ENCODE assay signal across 13 cellular contexts in genomic region chr4:123340381-123340701, GRCh38. TPM values are rescaled to one million over a fixed set of nuclear protein-coding genes. Genes with fewer than 3 reads are reported as not detected.
A peak's percentile ranks its signal among the peaks of the same experiment; 100 is the strongest.
DNase-seq lines count a peak whose midpoint lies in the region; ATAC-seq, FAIRE-seq and TF ChIP-seq lines count a peak whose summit lies in the region.
"Had no signal": no experiment of that assay in that cellular context is flagged by ENCODE, and none has a peak within 500 bp of the region (broad histone marks: within the 10 kb centered on the region; RNA-seq: fewer than 3 reads in every experiment).

No MANE protein-coding gene starts in this region.

- H3K36me3 Mint-ChIP-seq in activated CD4-positive, alpha-beta T cell treated with anti-CD3 and anti-CD28 coated beads for 36 hours (ENCODE audit: low read depth): no peaks in the 10 kb centered on the region
- H3K36me3 Mint-ChIP-seq: CD4-positive, CD25-positive, alpha-beta regulatory T cell had no signal

- no peaks in the 10 kb centered on the region for H4K20me1 ChIP-seq in keratinocyte (ENCODE audit: control insufficient read depth, extremely low read depth, insufficient read depth, low read length)

- H3K9me3 ChIP-seq in keratinocyte (ENCODE audit: control insufficient read depth, low read depth, low read length): no peaks in the 10 kb centered on the region

- ATAC-seq in GM18867 (IDR thresholded peaks at IDR 0.05; ENCODE audit: unreplicated experiment): no peak
- no peak for ATAC-seq in activated CD4-positive, alpha-beta T cell treated with anti-CD3 and anti-CD28 coated beads for 36 hours
- no peak for ATAC-seq in HG02588 (IDR thresholded peaks at IDR 0.05; ENCODE audit: unreplicated experiment)
- ATAC-seq: effector memory CD8-positive, alpha-beta T cell; natural killer cell had no signal

- no peak overlapping the region for H3K27ac Mint-ChIP-seq in activated CD4-positive, alpha-beta T cell treated with anti-CD3 and anti-CD28 coated beads for 36 hours
- H3K27ac Mint-ChIP-seq: activated CD4-positive, alpha-beta memory T cell treated with anti-CD3 and anti-CD28 coated beads, Interleukin-2, amount 10 ng/mL, durations not matched to agents 7 days and 5 days; effector memory CD8-positive, alpha-beta T cell; natural killer cell had no signal

- H3K27me3 Mint-ChIP-seq in activated CD4-positive, alpha-beta T cell treated with anti-CD3 and anti-CD28 coated beads for 36 hours: peaks cover 8% of the 10 kb centered on the region

- H3K9me3 Mint-ChIP-seq in activated CD4-positive, alpha-beta T cell treated with anti-CD3 and anti-CD28 coated beads for 36 hours (ENCODE audit: low read depth): peaks cover under 1% of the 10 kb centered on the region
- H3K9me3 Mint-ChIP-seq: activated CD4-positive, alpha-beta memory T cell treated with anti-CD3 and anti-CD28 coated beads, Interleukin-2, amount 10 ng/mL, durations not matched to agents 7 days and 5 days; effector memory CD8-positive, alpha-beta T cell had no signal

- no peaks in the 10 kb centered on the region for H3K4me1 Mint-ChIP-seq in activated CD4-positive, alpha-beta T cell treated with anti-CD3 and anti-CD28 coated beads for 36 hours
- H3K4me1 Mint-ChIP-seq: activated CD4-positive, alpha-beta memory T cell treated with anti-CD3 and anti-CD28 coated beads, Interleukin-2, amount 10 ng/mL, durations not matched to agents 7 days and 5 days; CD4-positive, CD25-positive, alpha-beta regulatory T cell; natural killer cell had no signal

- H3K27me3 ChIP-seq in ACC112 (ENCODE audit: insufficient read depth, low read length) (no peaks in the 10 kb centered on the region), keratinocyte (ENCODE audit: control insufficient read depth, extremely low read depth, insufficient read depth, low read length) (no peaks in the 10 kb centered on the region)

- in situ Hi-C loops in astrocyte of the spinal cord (cut with HindIII; ENCODE audit: low sequenced_read_pairs): no loop called here

- DNase-seq in HT-29 (ENCODE audit: low spot score) (peak; percentile 68), astrocyte of the spinal cord (ENCODE audit: low read depth, low spot score) (peak; percentile 91), keratinocyte (ENCODE audit: low read depth, low spot score) (no peak), NCI-H1694 treated with DMSO at 0.1 percent for 48 hours (lab: John Stamatoyannopoulos, UW) (no peak)
- no peak for DNase-seq in activated CD4-positive, alpha-beta T cell treated with anti-CD3 and anti-CD28 coated beads for 36 hours
- DNase-seq: activated CD4-positive, alpha-beta memory T cell treated with anti-CD3 and anti-CD28 coated beads, Interleukin-2, amount 10 ng/mL, durations not matched to agents 7 days and 5 days; CD4-positive, CD25-positive, alpha-beta regulatory T cell; effector memory CD8-positive, alpha-beta T cell; natural killer cell had no signal

- H3K4me1 ChIP-seq in ACC112 (ENCODE audit: control insufficient read depth, insufficient read depth, low read length, unreplicated experiment): peaks cover 15% of the 10 kb centered on the region
- peaks cover 11% of the 10 kb centered on the region for H3K4me1 ChIP-seq in keratinocyte (ENCODE audit: control insufficient read depth, extremely low read depth, insufficient read depth, low read length)

- H3K4me2 ChIP-seq in keratinocyte (ENCODE audit: control insufficient read depth, extremely low read depth, insufficient read depth, low read depth, low read length): no peak overlapping the region

- TF ChIP-seq CTCF in astrocyte of the spinal cord (IDR thresholded peaks at IDR 0.05; ENCODE audit: low read depth, low read length) (no peak), keratinocyte (optimal IDR thresholded peaks at IDR 0.05 in 1 of 3, IDR thresholded peaks at IDR 0.05 in 1 of 3, conservative IDR thresholded peaks at IDR 0.05 in 1 of 3; ENCODE audit: extremely low read depth in 1 of 3, insufficient read depth in 2 of 3, low read length in 3 of 3) (no peak)

- CTCF ChIA-PET in activated CD4-positive, alpha-beta T cell treated with anti-CD3 and anti-CD28 coated beads for 36 hours (lab: Charles Lee): no interaction called here

- POLR2A ChIA-PET in activated CD4-positive, alpha-beta T cell treated with anti-CD3 and anti-CD28 coated beads for 36 hours (lab: Charles Lee): interaction anchor here (0.6 kb wide), 1 partner anchor 204 kb away, joined by 4 read pairs; no protein-coding TSS in a partner anchor

- peak; percentile 53 for FAIRE-seq in keratinocyte (lab: Jason Lieb, UNC)

- dilution Hi-C loops in keratinocyte (cut with MboI; ENCODE audit: extremely low pct_ligation_motif_present, low sequenced_read_pairs): no loop called here

- H3K27ac ChIP-seq in ACC112 (ENCODE audit: low read depth, low read length) (peak overlapping the region; percentile 80), keratinocyte (ENCODE audit: control insufficient read depth, insufficient read depth, low read length) (peak overlapping the region; percentile 5)
- H3K27ac ChIP-seq: HL-60 had no signal

- peak overlapping the region; percentile 13; the same call in 1 of the 2 replicates for H3K4me3 ChIP-seq in ACC112 (ENCODE audit: low read depth, low read length)
- no peak overlapping the region for H3K4me3 ChIP-seq in astrocyte of the spinal cord (ENCODE audit: low read depth, low read length)
- no peak overlapping the region for H3K4me3 ChIP-seq in keratinocyte (ENCODE audit: control insufficient read depth in 2 of 3, extremely low read depth in 1 of 3, insufficient read depth in 2 of 3, low read depth in 1 of 3, low read length in 3 of 3)

- H3K79me2 ChIP-seq in ACC112 (ENCODE audit: control insufficient read depth, insufficient read depth, low read length, unreplicated experiment) (no peaks in the 10 kb centered on the region), keratinocyte (ENCODE audit: control insufficient read depth, insufficient read depth, low read length) (no peaks in the 10 kb centered on the region)

- intact Hi-C loops in activated CD4-positive, alpha-beta T cell treated with anti-CD3 and anti-CD28 coated beads for 36 hours (cut with DNase I, micrococcal nuclease): no loop called here

- no peaks in the 10 kb centered on the region for H3K9me1 ChIP-seq in keratinocyte (ENCODE audit: control insufficient read depth, extremely low read depth, insufficient read depth, low read length)

- H3K9ac ChIP-seq in keratinocyte (ENCODE audit: control insufficient read depth, extremely low read depth, insufficient read depth, low read length): no peak overlapping the region

- H3K4me3 Mint-ChIP-seq in activated CD4-positive, alpha-beta T cell treated with anti-CD3 and anti-CD28 coated beads for 36 hours: no peak overlapping the region
- H3K4me3 Mint-ChIP-seq: activated CD4-positive, alpha-beta memory T cell treated with anti-CD3 and anti-CD28 coated beads, Interleukin-2, amount 10 ng/mL, durations not matched to agents 7 days and 5 days; CD4-positive, CD25-positive, alpha-beta regulatory T cell; effector memory CD8-positive, alpha-beta T cell; natural killer cell had no signal

- H2AFZ ChIP-seq in ACC112 (ENCODE audit: low read length, unreplicated experiment): peak overlapping the region; percentile 89
- H2AFZ ChIP-seq in keratinocyte (ENCODE audit: control insufficient read depth, low read length): no peak overlapping the region

- H3K36me3 ChIP-seq in ACC112 (ENCODE audit: insufficient read depth, low read length) (no peaks in the 10 kb centered on the region), keratinocyte (ENCODE audit: control insufficient read depth in 2 of 2, extremely low read depth in 1 of 2, insufficient read depth in 2 of 2, low read length in 2 of 2) (no peaks in the 10 kb centered on the region)

RNA-seq across cellular contexts. Expression of gene SPRY1, which starts 56.3 kb away (rescaled TPM):
- 18.9 and 22.4 TPM in 2 replicates for total RNA-seq in HT-29 (2014; rRNA removed; shearing (Covaris generic))
- polyA plus RNA-seq in keratinocyte: 1.7 to 3.6 TPM (median 3.4 TPM) in 3 replicates
- 3.0 TPM for polyA plus RNA-seq in keratinocyte (2011; ENCODE audit: low read depth)
- 1.3 and 2.2 TPM in 2 replicates for polyA plus RNA-seq in keratinocyte (2011; cell fraction: cytosol; rRNA removed)
- polyA plus RNA-seq in keratinocyte (2011; cell fraction: nucleus; rRNA removed): 2.9 and 4.4 TPM in 2 replicates
- polyA plus RNA-seq in keratinocyte (2012; ENCODE audit: low replicate concordance): 3.4 and 4.1 TPM in 2 replicates
- 1.7 to 4.4 TPM (median 4.3 TPM) in 3 replicates for polyA minus RNA-seq in keratinocyte
- polyA minus RNA-seq in keratinocyte (2011; cell fraction: cytosol; rRNA and poly(A)+ RNA removed): 3.5 TPM
- polyA minus RNA-seq in keratinocyte (2011; cell fraction: nucleus; rRNA and poly(A)+ RNA removed): 1.6 and 3.1 TPM in 2 replicates
- 10 to 100 TPM; 51.2 to 52.0 TPM for total RNA-seq in activated CD4-positive, alpha-beta T cell treated with anti-CD3 and anti-CD28 coated beads for 36 hours

Comparison
In these comparisons a context has a peak if more than half of its experiments do, and no peak if none do; other contexts are left out.
1. DNase-seq: peak in HT-29 (single experiment) and astrocyte of the spinal cord (single experiment); none in keratinocyte (single experiment), activated CD4-positive, alpha-beta T cell treated with anti-CD3 and anti-CD28 coated beads for 36 hours (single experiment) and NCI-H1694 treated with DMSO at 0.1 percent for 48 hours (single experiment).